17 cellular contexts compared by ENCODE assay signal in genomic region chr1:203823306-203823705, GRCh38. TPM values are rescaled to one million over a fixed set of nuclear protein-coding genes. Genes with fewer than 3 reads are reported as not detected.
DNase-seq lines count a peak whose midpoint lies in the region; ATAC-seq, FAIRE-seq and TF ChIP-seq lines count a peak whose summit lies in the region.
"Had no signal": no experiment of that assay in that cellular context is flagged by ENCODE, and none has a peak within 500 bp of the region (broad histone marks: within the 10 kb centered on the region; RNA-seq: fewer than 3 reads in every experiment).

No MANE protein-coding gene starts in this region.

- ATAC-seq in left ventricle myocardium superior: no peak
- no peak for ATAC-seq in T-cell (replicated peaks in 1 of 4)
- no peak for ATAC-seq in HG03469 (IDR thresholded peaks at IDR 0.05; ENCODE audit: unreplicated experiment)
- ATAC-seq: A549; CD8-positive, alpha-beta T cell; PC-3 had no signal

- no peak overlapping the region for H2AFZ ChIP-seq in OCI-LY3 (ENCODE audit: low read depth, low read length)

- peak overlapping the region; percentile 57 for H3K4me2 ChIP-seq in OCI-LY3 (ENCODE audit: low read length)
- H3K4me2 ChIP-seq: A549 had no signal

- H3K36me3 ChIP-seq in OCI-LY3 (replicated peaks; ENCODE audit: low read depth, low read length): peaks cover 64% of the 10 kb centered on the region

- H3K4me1 Mint-ChIP-seq in T-cell: peaks cover 9 to 34% (median 32%) of the 10 kb centered on the region in 3 donors

- no peaks in the 10 kb centered on the region for H3K9me3 ChIP-seq in OCI-LY3 (ENCODE audit: insufficient read depth, low read length)
- H3K9me3 ChIP-seq: A549, SJSA1 had no signal

- H3K4me1 ChIP-seq in OCI-LY3 (ENCODE audit: low read length): peaks cover 67% of the 10 kb centered on the region
- H3K4me1 ChIP-seq: A549, SJSA1 had no signal

- no peaks in the 10 kb centered on the region for H3K27me3 Mint-ChIP-seq in T-cell
- H3K27me3 Mint-ChIP-seq: IgD-negative memory B cell had no signal

- no peak overlapping the region for H3K27ac Mint-ChIP-seq in T-cell

- POLR2A ChIA-PET in AG04449 (lab: Yijun Ruan, JAX): no interaction called here
- POLR2A ChIA-PET in T-cell (lab: Charles Lee): no interaction called here

- H4K20me1 ChIP-seq in OCI-LY3 (ENCODE audit: insufficient read depth, low read length): peaks cover 15% of the 10 kb centered on the region; the same call in 1 of the 2 replicates

- DNase-seq in AG04449 (ENCODE audit: low read depth, low spot score) (peak; percentile 14), DMS 273 treated with DMSO at 0.1 percent for 48 hours (lab: John Stamatoyannopoulos, UW) (peak; percentile 34), fibroblast of peridontal ligament (ENCODE audit: extremely low read depth) (peak; percentile 76), left ventricle myocardium superior (no peak), D721Med (ENCODE audit: insufficient read length, low spot score) (no peak), T-cell (no peak)
- DNase-seq: CD8-positive, alpha-beta T cell; H7; NCI-H1417 treated with DMSO at 0.1 percent for 48 hours; NCI-H2029; PC-3 had no signal

- CTCF ChIA-PET in AG04449 (lab: Yijun Ruan, JAX) (interaction anchor here (1.6 kb wide), 1 partner anchor 12 kb away, joined by 6 read pairs; no protein-coding TSS in a partner anchor), T-cell (lab: Charles Lee) (no interaction called here)

- peak overlapping the region; percentile 75 for H3K27ac ChIP-seq in OCI-LY3 (ENCODE audit: low read length)
- H3K27ac ChIP-seq: A549, SJSA1 had no signal

- no peak overlapping the region for H3K4me3 Mint-ChIP-seq in T-cell
- H3K4me3 Mint-ChIP-seq: CD8-positive, alpha-beta T cell; IgD-negative memory B cell had no signal

- intact Hi-C loops in left ventricle myocardium superior (cut with micrococcal nuclease): no loop called here

- FAIRE-seq in D721Med (lab: Jason Lieb, UNC): no peak
- FAIRE-seq: A549 had no signal

- H3K27me3 ChIP-seq in OCI-LY3 (ENCODE audit: low read depth, low read length): no peaks in the 10 kb centered on the region
- H3K27me3 ChIP-seq: SJSA1 had no signal

- H3K36me3 Mint-ChIP-seq in T-cell: peaks cover 57% of the 10 kb centered on the region

- H3K9me3 Mint-ChIP-seq in T-cell: no peaks in the 10 kb centered on the region
- H3K9me3 Mint-ChIP-seq: CD8-positive, alpha-beta T cell; IgD-negative memory B cell had no signal

- peaks cover 81% of the 10 kb centered on the region for H3K79me2 ChIP-seq in OCI-LY3 (ENCODE audit: low read length)

- H3K4me3 ChIP-seq in AG04449 (ENCODE audit: low read depth, low read length): no peak overlapping the region
- H3K4me3 ChIP-seq in OCI-LY3 (ENCODE audit: low read length): peak overlapping the region; percentile 20; the same call in 1 of the 2 replicates
- H3K4me3 ChIP-seq: A549, SJSA1 had no signal

- TF ChIP-seq CTCF in AG04449 (IDR thresholded peaks at IDR 0.05; ENCODE audit: insufficient read depth, low read length, missing control alignments) (no peak), OCI-LY3 (IDR thresholded peaks at IDR 0.05; ENCODE audit: low read depth, low read length) (no peak), D721Med (IDR thresholded peaks at IDR 0.05; ENCODE audit: insufficient read depth, missing control alignments) (no peak)

- peak overlapping the region; percentile 48 for H3K9ac ChIP-seq in OCI-LY3 (ENCODE audit: low read length)

RNA-seq across cellular contexts. Expression of gene ZBED6, which starts 27.9 kb away (rescaled TPM):
- 13.7 TPM for total RNA-seq in left ventricle myocardium superior
- total RNA-seq in T-cell: 10 to 100 TPM; 21.7 to 36.7 (median 23.8) TPM

RNA-seq across cellular contexts. Expression of gene ZC3H11A, which starts 27.9 kb away (rescaled TPM):
- total RNA-seq in left ventricle myocardium superior (53.2 TPM), T-cell (100 to 1,000 TPM in 2 of 5 donors, 10 to 100 TPM in 3; 85.6 to 111 (median 95.8) TPM)

RNA-seq across cellular contexts. Expression of gene SNRPE, which starts 38.1 kb away (rescaled TPM):
- 49.2 TPM for total RNA-seq in left ventricle myocardium superior
- 10 to 100 TPM; 50.6 to 80.9 (median 72.0) TPM for total RNA-seq in T-cell

RNA-seq across cellular contexts. Expression of gene LAX1, which starts 58.3 kb away (rescaled TPM):
- total RNA-seq in left ventricle myocardium superior: 0.37 TPM
- 10 to 100 TPM; 20.0 to 32.4 (median 29.1) TPM for total RNA-seq in T-cell
- total RNA-seq: H7, HT-29, PC-3 had no signal

Comparison
In these comparisons a context has a peak if more than half of its experiments do, and no peak if none do; other contexts are left out.
1. DNase-seq: peak in AG04449 (single experiment), DMS 273 treated with DMSO at 0.1 percent for 48 hours (single experiment) and fibroblast of peridontal ligament (single experiment); none in left ventricle myocardium superior (single experiment), D721Med (single experiment) and T-cell (0 of 34).